In genomic region chr15:73244333-73244732, GRCh38 we compare ENCODE assay signal across 11 cellular contexts.
DNase-seq lines count a peak whose midpoint lies in the region; ATAC-seq, FAIRE-seq and TF ChIP-seq lines count a peak whose summit lies in the region.
"Had no signal": no experiment of that assay in that cellular context is flagged by ENCODE, and none has a peak within 500 bp of the region (broad histone marks: within the 10 kb centered on the region; RNA-seq: fewer than 3 reads in every experiment).

No MANE protein-coding gene starts in this region.

- H3K27ac Mint-ChIP-seq in CD14-positive monocyte, result no peak overlapping the region

- H3K4me1 ChIP-seq in Peyer's patch (no peaks in the 10 kb centered on the region), uterus (no peaks in the 10 kb centered on the region)

- intact Hi-C loops in CD14-positive monocyte (cut with micrococcal nuclease) (no loop called here), uterus (cut with DNase I; ENCODE audit: low total_unique reads) (no loop called here)

- H3K4me3 Mint-ChIP-seq in CD14-positive monocyte, result no peak overlapping the region

- H3K9me3 Mint-ChIP-seq in CD14-positive monocyte, result no peaks in the 10 kb centered on the region

- peaks cover 5 to 19% (median 6%) of the 10 kb centered on the region in 3 donors for H3K27me3 Mint-ChIP-seq in CD14-positive monocyte (ENCODE audit: low read depth in 3 of 3)

- H3K27me3 ChIP-seq in Peyer's patch, result no peaks in the 10 kb centered on the region
- no peaks in the 10 kb centered on the region for H3K27me3 ChIP-seq in uterus

- H3K4me3 ChIP-seq in Peyer's patch, result no peak overlapping the region
- no peak overlapping the region for H3K4me3 ChIP-seq in uterus

- TF ChIP-seq POLR2A in GM12892 (IDR thresholded peaks at IDR 0.05; ENCODE audit: low read depth, low read length) (no peak), Peyer's patch (IDR thresholded peaks at IDR 0.05) (no peak), uterus (IDR thresholded peaks at IDR 0.05) (no peak)

- TF ChIP-seq CTCF in CD14-positive monocyte (IDR thresholded peaks at IDR 0.05), result peak; percentile 15
- TF ChIP-seq CTCF in Peyer's patch (IDR thresholded peaks at IDR 0.05), result peak in 4 of 6 experiments; percentile 18 to 49 (median 43)
- no peak for TF ChIP-seq CTCF in uterus (IDR thresholded peaks at IDR 0.05)

- peak; percentile 21 for FAIRE-seq in GM12892 (lab: Jason Lieb, UNC)

- ATAC-seq in GM21786 (IDR thresholded peaks at IDR 0.05; ENCODE audit: unreplicated experiment), result no peak

- no peak overlapping the region for H3K27ac ChIP-seq in Peyer's patch
- H3K27ac ChIP-seq in uterus, result no peak overlapping the region

- H3K36me3 ChIP-seq in Peyer's patch (peaks cover 0 to 14% (median 0%) of the 10 kb centered on the region in 3 donors), uterus (no peaks in the 10 kb centered on the region)

- H3K36me3 Mint-ChIP-seq in CD14-positive monocyte, result no peaks in the 10 kb centered on the region

- H3K4me1 Mint-ChIP-seq in CD14-positive monocyte, result no peaks in the 10 kb centered on the region

- H3K9me3 ChIP-seq in Peyer's patch, result no peaks in the 10 kb centered on the region
- H3K9me3 ChIP-seq in uterus, result no peaks in the 10 kb centered on the region

- no peak for DNase-seq in CD14-positive monocyte (ENCODE audit: low spot score)
- no peak for DNase-seq in GM12892 (ENCODE audit: insufficient read length)
- DNase-seq in Peyer's patch, result no peak
- DNase-seq in iPS-NIHi11 (ENCODE audit: low spot score), result peak; percentile 52
- DNase-seq in uterus, result no peak
- DNase-seq in GM03348 (ENCODE audit: low spot score), result no peak
- no peak for DNase-seq in cortex of kidney (lab: John Stamatoyannopoulos, UW)
- DNase-seq: activated T-cell treated with anti-CD3 and anti-CD28 coated beads for 4 hours; NCI-H1092 treated with DMSO at 0.1 percent for 48 hours; stimulated activated CD4-positive, alpha-beta T cell treated with anti-CD3 and anti-CD28 coated beads, Interleukin-4, amount 100 ng/mL, for 1 hour had no signal

Comparison
In these comparisons a context has a peak if more than half of its experiments do, and no peak if none do; other contexts are left out.
1. CTCF ChIP-seq: peak in CD14-positive monocyte (single experiment) and Peyer's patch (4 of 6); none in uterus (0 of 4).